ENCODE assay signal across 9 cellular contexts in genomic region chr17:78697122-78697845, GRCh38.
DNase-seq lines count a peak whose midpoint lies in the region; ATAC-seq, FAIRE-seq and TF ChIP-seq lines count a peak whose summit lies in the region.
"Had no signal": no experiment of that assay in that cellular context is flagged by ENCODE, and none has a peak within 500 bp of the region (broad histone marks: within the 10 kb centered on the region; RNA-seq: fewer than 3 reads in every experiment).

No MANE protein-coding gene starts in this region.

- no peaks in the 10 kb centered on the region for H3K9me3 Mint-ChIP-seq in MCF 10A (ENCODE audit: unreplicated experiment)
- no peaks in the 10 kb centered on the region for H3K9me3 Mint-ChIP-seq in stimulated activated effector memory CD8-positive, alpha-beta T cell treated with anti-CD3 and anti-CD28 coated beads, Interleukin-12 subunit alpha, Interleukin-12 subunit beta, amount 100 ng/mL, for 72 hours

- peaks cover 30% of the 10 kb centered on the region for H3K79me2 ChIP-seq in OCI-LY3 (ENCODE audit: low read length)

- H3K9ac ChIP-seq in OCI-LY3 (ENCODE audit: low read length) = peak overlapping the region; percentile 64

- CTCF ChIA-PET in MCF 10A (lab: Yijun Ruan, JAX) = interaction anchor here (0.9 to 1.6 kb wide), 2 partner anchors 11 to 200 kb away, joined by 3 read pairs; no protein-coding TSS in a partner anchor

- H3K27me3 ChIP-seq in breast epithelium (no peaks in the 10 kb centered on the region), OCI-LY3 (ENCODE audit: low read depth, low read length) (no peaks in the 10 kb centered on the region)

- intact Hi-C loops in MCF 10A (cut with micrococcal nuclease) = no loop called here
- intact Hi-C loops in breast epithelium (cut with DNase I; ENCODE audit: low total_unique reads) = no loop called here

- H3K4me3 Mint-ChIP-seq in MCF 10A (ENCODE audit: unreplicated experiment) = no peak overlapping the region
- H3K4me3 Mint-ChIP-seq in stimulated activated effector memory CD8-positive, alpha-beta T cell treated with anti-CD3 and anti-CD28 coated beads, Interleukin-12 subunit alpha, Interleukin-12 subunit beta, amount 100 ng/mL, for 72 hours = no peak overlapping the region

- BruUV-seq in MCF 10A (replicated peaks; lab: Mats Ljungman, UMichigan) = no TSS peak

- peak; percentile 48 for ATAC-seq in stimulated activated effector memory CD8-positive, alpha-beta T cell treated with anti-CD3 and anti-CD28 coated beads, Interleukin-12 subunit alpha, Interleukin-12 subunit beta, amount 100 ng/mL, for 72 hours
- ATAC-seq in GM21825 (IDR thresholded peaks at IDR 0.05; ENCODE audit: unreplicated experiment) = no peak

- H4K20me1 ChIP-seq in OCI-LY3 (ENCODE audit: insufficient read depth, low read length) = no peaks in the 10 kb centered on the region

- H3K4me2 ChIP-seq in OCI-LY3 (ENCODE audit: low read length) = peak overlapping the region; percentile 89

- no peak overlapping the region for H3K4me3 ChIP-seq in breast epithelium
- H3K4me3 ChIP-seq in OCI-LY3 (ENCODE audit: low read length) = peak overlapping the region; percentile 58
- H3K4me3 ChIP-seq in cardiac fibroblast (replicated peaks in 1 of 2; ENCODE audit: low read depth in 2 of 2, low read length in 2 of 2) = no peak overlapping the region
- H3K4me3 ChIP-seq: lung had no signal

- peak; percentile 23 for DNase-seq in MCF 10A (ENCODE audit: unreplicated experiment)
- no peak for DNase-seq in breast epithelium (ENCODE audit: low spot score in 2 of 2)
- DNase-seq in cardiac fibroblast (ENCODE audit: low read depth in 2 of 2) = peak; percentile 32 to 67
- DNase-seq in stimulated activated effector memory CD8-positive, alpha-beta T cell treated with anti-CD3 and anti-CD28 coated beads, Interleukin-12 subunit alpha, Interleukin-12 subunit beta, amount 100 ng/mL, for 72 hours (ENCODE audit: low spot score in 2 of 2) = no peak
- DNase-seq in NCI-H524 treated with DMSO at 0.1 percent for 48 hours (lab: John Stamatoyannopoulos, UW) = no peak
- DNase-seq in H54 (ENCODE audit: insufficient read length, low spot score) = no peak

- POLR2A ChIA-PET in MCF 10A (lab: Yijun Ruan, JAX) = no interaction called here

- TF ChIP-seq POLR2A in breast epithelium (IDR thresholded peaks at IDR 0.05) = no peak
- TF ChIP-seq POLR2A in H54 (IDR thresholded peaks at IDR 0.05; ENCODE audit: low read depth, low read length) = no peak

- no peak overlapping the region for H3K27ac ChIP-seq in breast epithelium
- peak overlapping the region; percentile 98 for H3K27ac ChIP-seq in OCI-LY3 (ENCODE audit: low read length)

- H3K27ac Mint-ChIP-seq in MCF 10A (ENCODE audit: low read depth, unreplicated experiment) = no peak overlapping the region
- H3K27ac Mint-ChIP-seq in stimulated activated effector memory CD8-positive, alpha-beta T cell treated with anti-CD3 and anti-CD28 coated beads, Interleukin-12 subunit alpha, Interleukin-12 subunit beta, amount 100 ng/mL, for 72 hours = peak overlapping the region; percentile 24

- H3K36me3 Mint-ChIP-seq in MCF 10A (ENCODE audit: insufficient read depth, unreplicated experiment) = peaks cover 68% of the 10 kb centered on the region
- H3K36me3 Mint-ChIP-seq in stimulated activated effector memory CD8-positive, alpha-beta T cell treated with anti-CD3 and anti-CD28 coated beads, Interleukin-12 subunit alpha, Interleukin-12 subunit beta, amount 100 ng/mL, for 72 hours = peaks cover 100% of the 10 kb centered on the region

- H3K9me3 ChIP-seq in breast epithelium = no peaks in the 10 kb centered on the region
- no peaks in the 10 kb centered on the region for H3K9me3 ChIP-seq in OCI-LY3 (ENCODE audit: insufficient read depth, low read length)

- no peak for FAIRE-seq in H54 (lab: Jason Lieb, UNC)

- no peak for TF ChIP-seq CTCF in MCF 10A (IDR thresholded peaks at IDR 0.05; ENCODE audit: unreplicated experiment)
- no peak for TF ChIP-seq CTCF in breast epithelium (IDR thresholded peaks at IDR 0.05)
- no peak for TF ChIP-seq CTCF in OCI-LY3 (IDR thresholded peaks at IDR 0.05; ENCODE audit: low read depth, low read length)
- TF ChIP-seq CTCF in cardiac fibroblast (IDR thresholded peaks at IDR 0.05; ENCODE audit: low read depth, low read length) = no peak

- H3K36me3 ChIP-seq in breast epithelium (no peaks in the 10 kb centered on the region), OCI-LY3 (replicated peaks; ENCODE audit: low read depth, low read length) (peaks cover 43% of the 10 kb centered on the region)

- no peaks in the 10 kb centered on the region for H3K27me3 Mint-ChIP-seq in MCF 10A (ENCODE audit: insufficient read depth, unreplicated experiment)

- H3K4me1 ChIP-seq in breast epithelium (no peaks in the 10 kb centered on the region), OCI-LY3 (ENCODE audit: low read length) (peaks cover 67% of the 10 kb centered on the region)

- H3K4me1 Mint-ChIP-seq in MCF 10A (ENCODE audit: insufficient read depth, unreplicated experiment) = peaks cover 6% of the 10 kb centered on the region
- peaks cover 39% of the 10 kb centered on the region for H3K4me1 Mint-ChIP-seq in stimulated activated effector memory CD8-positive, alpha-beta T cell treated with anti-CD3 and anti-CD28 coated beads, Interleukin-12 subunit alpha, Interleukin-12 subunit beta, amount 100 ng/mL, for 72 hours

- no peak overlapping the region for H2AFZ ChIP-seq in OCI-LY3 (ENCODE audit: low read depth, low read length)

Comparison
In these comparisons a context has a peak if more than half of its experiments do, and no peak if none do; other contexts are left out.
1. DNase-seq: peak in MCF 10A (single experiment) and cardiac fibroblast (2 of 2); none in breast epithelium (0 of 2), stimulated activated effector memory CD8-positive, alpha-beta T cell treated with anti-CD3 and anti-CD28 coated beads, Interleukin-12 subunit alpha, Interleukin-12 subunit beta, amount 100 ng/mL, for 72 hours (0 of 2), NCI-H524 treated with DMSO at 0.1 percent for 48 hours (single experiment) and H54 (single experiment).